1 cellular context compared by ENCODE assay signal in genomic region chr1:209652873-209653401, GRCh38.
TF ChIP-seq lines count a peak whose summit lies in the region.

No MANE protein-coding gene starts in this region.

TF ChIP-seq in Ishikawa, 13 proteins besides CTCF, POLR2A, EP300 and RAD21 (continued from another document):
- no peak for TF ChIP-seq CREB1 (IDR thresholded peaks at IDR 0.05; ENCODE audit: low read depth)
- TF ChIP-seq CEBPB (IDR thresholded peaks at IDR 0.05) = peak; percentile 48; the same call in 1 of the 2 replicates
- TF ChIP-seq USF1 (IDR thresholded peaks at IDR 0.05) = no peak
- TF ChIP-seq TAF1 (IDR thresholded peaks at IDR 0.05; ENCODE audit: low read depth) = no peak
- no peak for TF ChIP-seq ZBTB7A (IDR thresholded peaks at IDR 0.05; ENCODE audit: low read depth)
- peak; percentile 99 for TF ChIP-seq NFIC (IDR thresholded peaks at IDR 0.05)
- peak; percentile 88 for TF ChIP-seq FOXM1 (IDR thresholded peaks at IDR 0.05; ENCODE audit: borderline replicate concordance, low read depth)
- no peak for TF ChIP-seq YY1 (IDR thresholded peaks at IDR 0.05; ENCODE audit: low read depth)
- peak; percentile 98 for TF ChIP-seq TCF12 (IDR thresholded peaks at IDR 0.05; ENCODE audit: low read depth)
- TF ChIP-seq EGR1 (IDR thresholded peaks at IDR 0.05) = 0 out of 2 replicates have a peak, but pooled peaks have one; percentile 26
- peak; percentile 98 for TF ChIP-seq TEAD4 (IDR thresholded peaks at IDR 0.05)
- TF ChIP-seq, protein P1, sequence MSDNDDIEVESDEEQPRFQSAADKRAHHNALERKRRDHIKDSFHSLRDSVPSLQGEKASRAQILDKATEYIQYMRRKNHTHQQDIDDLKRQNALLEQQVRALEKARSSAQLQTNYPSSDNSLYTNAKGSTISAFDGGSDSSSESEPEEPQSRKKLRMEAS (IDR thresholded peaks at IDR 0.05) = peak; percentile 57; the same call in 1 of the 2 replicates
